ENCODE assay signal across 9 cellular contexts in the genomic region with DNA sequence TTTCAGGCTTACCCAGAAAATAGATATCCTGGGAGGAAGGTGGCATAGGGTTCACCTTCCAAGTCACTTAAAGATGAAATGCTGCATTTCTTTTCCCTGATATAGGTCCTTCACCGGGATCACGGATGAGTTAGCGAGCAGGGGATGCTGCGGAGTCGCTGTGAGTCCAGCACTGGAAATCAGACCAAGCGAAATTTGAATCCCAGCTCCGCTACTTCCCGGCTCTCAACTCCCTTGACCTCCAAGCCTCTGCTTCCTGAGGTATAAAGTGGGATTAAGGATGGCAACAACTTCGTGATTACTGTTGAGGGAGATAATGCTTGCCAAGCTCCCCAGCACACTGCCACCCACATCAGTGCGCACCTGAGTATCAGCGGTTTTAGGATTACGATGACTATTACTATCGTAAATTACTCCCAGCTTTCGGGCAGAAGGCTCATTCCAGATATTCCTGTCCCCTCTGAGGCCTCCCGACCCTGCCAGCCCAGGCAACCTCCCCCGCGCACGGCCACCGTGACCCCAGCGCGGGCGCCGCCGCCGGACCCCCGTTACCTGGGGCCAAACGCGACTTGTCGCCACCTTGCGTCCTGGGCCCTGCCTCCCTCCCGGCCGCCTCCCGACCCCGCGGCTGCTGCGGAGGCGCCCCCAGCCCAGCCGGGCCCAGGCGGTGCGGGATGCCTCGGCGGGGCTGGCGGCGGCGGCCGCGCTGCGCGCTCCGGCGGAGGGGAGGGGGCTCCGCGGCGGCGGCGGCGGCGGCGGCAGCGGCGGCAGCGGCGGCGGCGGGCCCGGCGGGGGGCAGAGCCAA. TPM values are rescaled to one million over a fixed set of nuclear protein-coding genes. Genes with fewer than 3 reads are reported as not detected.
DNase-seq lines count a peak whose midpoint lies in the region; ATAC-seq and TF ChIP-seq lines count a peak whose summit lies in the region.
"Had no signal": no experiment of that assay in that cellular context is flagged by ENCODE, and none has a peak within 500 bp of the region (broad histone marks: within the 10 kb centered on the region; RNA-seq: fewer than 3 reads in every experiment).

No MANE protein-coding gene starts in this region.

- peaks cover 69% of the 10 kb centered on the region for H3K27me3 Mint-ChIP-seq in activated naive CD4-positive, alpha-beta T cell treated with anti-CD3 and anti-CD28 coated beads, Interleukin-2, amount 10 ng/mL, durations not matched to agents 7 days and 5 days
- peaks cover 60% of the 10 kb centered on the region for H3K27me3 Mint-ChIP-seq in central memory CD8-positive, alpha-beta T cell

- H3K27ac ChIP-seq in upper lobe of right lung = no peak overlapping the region
- H3K27ac ChIP-seq in PC-9 = no peak overlapping the region

- POLR2A ChIA-PET in PC-9 (lab: Charles Lee; ENCODE audit: unreplicated experiment) = no interaction called here

- H3K36me3 ChIP-seq in upper lobe of right lung = no peaks in the 10 kb centered on the region
- no peaks in the 10 kb centered on the region for H3K36me3 ChIP-seq in PC-9 (ENCODE audit: low read depth)

- H3F3A ChIP-seq in PC-9 (ENCODE audit: insufficient read depth, low read depth) = no peaks in the 10 kb centered on the region

- H3K4me2 ChIP-seq in PC-9 = no peak overlapping the region

- H4K20me1 ChIP-seq in PC-9 (ENCODE audit: insufficient read depth) = no peaks in the 10 kb centered on the region

- no peaks in the 10 kb centered on the region for H3K79me2 ChIP-seq in PC-9 (ENCODE audit: low read depth)

- peaks cover 24% of the 10 kb centered on the region for H3K4me1 ChIP-seq in mononuclear cell (ENCODE audit: insufficient read depth, low read length)
- no peaks in the 10 kb centered on the region for H3K4me1 ChIP-seq in upper lobe of right lung
- no peaks in the 10 kb centered on the region for H3K4me1 ChIP-seq in PC-9 (replicated peaks; ENCODE audit: insufficient read depth)

- ATAC-seq in central memory CD8-positive, alpha-beta T cell (replicated peaks; ENCODE audit: extremely low read depth, poor library complexity, severe bottlenecking) = no peak
- no peak for ATAC-seq in upper lobe of right lung
- no peak for ATAC-seq in HG03521 (IDR thresholded peaks at IDR 0.05; ENCODE audit: unreplicated experiment)

- no peak for TF ChIP-seq CTCF in upper lobe of right lung (IDR thresholded peaks at IDR 0.05)
- TF ChIP-seq CTCF in PC-9 (conservative IDR thresholded peaks at IDR 0.05) = no peak

- no peaks in the 10 kb centered on the region for H3K9me3 Mint-ChIP-seq in activated naive CD4-positive, alpha-beta T cell treated with anti-CD3 and anti-CD28 coated beads, Interleukin-2, amount 10 ng/mL, durations not matched to agents 7 days and 5 days
- H3K9me3 Mint-ChIP-seq in central memory CD8-positive, alpha-beta T cell = no peaks in the 10 kb centered on the region

- peaks cover 9% of the 10 kb centered on the region for H3K27me3 ChIP-seq in mononuclear cell (ENCODE audit: insufficient read depth, low read length)
- H3K27me3 ChIP-seq in upper lobe of right lung = peaks cover 21% of the 10 kb centered on the region
- H3K27me3 ChIP-seq in PC-9 (ENCODE audit: insufficient read depth, low read depth) = peaks cover 15% of the 10 kb centered on the region; the same call in 1 of the 2 replicates

- peaks cover 3% of the 10 kb centered on the region for H3K36me3 Mint-ChIP-seq in activated naive CD4-positive, alpha-beta T cell treated with anti-CD3 and anti-CD28 coated beads, Interleukin-2, amount 10 ng/mL, durations not matched to agents 7 days and 5 days
- no peaks in the 10 kb centered on the region for H3K36me3 Mint-ChIP-seq in central memory CD8-positive, alpha-beta T cell (ENCODE audit: insufficient read depth)

- H3K27ac Mint-ChIP-seq in activated naive CD4-positive, alpha-beta T cell treated with anti-CD3 and anti-CD28 coated beads, Interleukin-2, amount 10 ng/mL, durations not matched to agents 7 days and 5 days = no peak overlapping the region
- no peak overlapping the region for H3K27ac Mint-ChIP-seq in central memory CD8-positive, alpha-beta T cell (ENCODE audit: low read depth)

- intact Hi-C loops in upper lobe of right lung (cut with DNase I) (no loop called here), PC-9 (cut with micrococcal nuclease; ENCODE audit: unreplicated experiment) (no loop called here)

- peak overlapping the region; percentile 64 for H3K4me3 Mint-ChIP-seq in activated naive CD4-positive, alpha-beta T cell treated with anti-CD3 and anti-CD28 coated beads, Interleukin-2, amount 10 ng/mL, durations not matched to agents 7 days and 5 days
- peak overlapping the region; percentile 37 for H3K4me3 Mint-ChIP-seq in central memory CD8-positive, alpha-beta T cell

- CTCF ChIA-PET in activated naive CD4-positive, alpha-beta T cell treated with anti-CD3 and anti-CD28 coated beads, Interleukin-2, amount 10 ng/mL, durations not matched to agents 7 days and 5 days (lab: Charles Lee) = interaction anchor here (0.7 to 1.8 kb wide), 3 partner anchors 16 to 42 kb away, joined by 3 to 8 read pairs (median 4); no protein-coding TSS in a partner anchor
- CTCF ChIA-PET in PC-9 (lab: Charles Lee) = no interaction called here

- H3K4me1 Mint-ChIP-seq in activated naive CD4-positive, alpha-beta T cell treated with anti-CD3 and anti-CD28 coated beads, Interleukin-2, amount 10 ng/mL, durations not matched to agents 7 days and 5 days = peaks cover 6% of the 10 kb centered on the region
- no peaks in the 10 kb centered on the region for H3K4me1 Mint-ChIP-seq in central memory CD8-positive, alpha-beta T cell

- DNase-seq in activated naive CD4-positive, alpha-beta T cell treated with anti-CD3 and anti-CD28 coated beads, Interleukin-2, amount 10 ng/mL, durations not matched to agents 7 days and 5 days = no peak
- no peak for DNase-seq in activated naive CD4-positive, alpha-beta T cell treated with anti-CD3 and anti-CD28 coated beads, Interleukin-2, amount 50 U/mL, for 16 hours
- no peak for DNase-seq in central memory CD8-positive, alpha-beta T cell (ENCODE audit: low spot score in 2 of 2)
- no peak for DNase-seq in upper lobe of right lung
- DNase-seq in PC-9 = no peak
- DNase-seq in HK-2 (ENCODE audit: unreplicated experiment) = no peak
- DNase-seq: NCI-H1436 had no signal

- peak overlapping the region; percentile 45 for H3K4me3 ChIP-seq in mononuclear cell (ENCODE audit: low read length)
- H3K4me3 ChIP-seq in upper lobe of right lung = peak overlapping the region; percentile 43
- no peak overlapping the region for H3K4me3 ChIP-seq in PC-9

- BruUV-seq in PC-9 (replicated peaks; lab: Mats Ljungman, UMichigan) = no TSS peak

- H2AFZ ChIP-seq in PC-9 = no peak overlapping the region

- H3K9me2 ChIP-seq in PC-9 (ENCODE audit: insufficient read depth) = no peaks in the 10 kb centered on the region

- H3K9me3 ChIP-seq in mononuclear cell (ENCODE audit: low read depth, low read length) (no peaks in the 10 kb centered on the region), upper lobe of right lung (no peaks in the 10 kb centered on the region), PC-9 (ENCODE audit: insufficient read depth, low read depth) (no peaks in the 10 kb centered on the region)

RNA-seq across cellular contexts. Expression of a gene that starts 0.5 kb away (rescaled TPM):
- total RNA-seq in mononuclear cell (5.1 TPM), upper lobe of right lung (3.7 TPM), PC-9 (2021) (not detected in 2 replicates)

RNA-seq across cellular contexts. Expression of a gene that starts 27.9 kb away (rescaled TPM):
- total RNA-seq in mononuclear cell = 21.1 TPM
- 38.4 TPM for total RNA-seq in upper lobe of right lung
- not detected in 2 replicates for total RNA-seq in PC-9 (2021)

RNA-seq across cellular contexts. Expression of a gene that starts 31.8 kb away (rescaled TPM):
- total RNA-seq in mononuclear cell = 16.0 TPM
- 4.1 TPM for total RNA-seq in upper lobe of right lung
- not detected in 2 replicates for total RNA-seq in PC-9 (2021)

Comparison
In these comparisons a context has a peak if more than half of its experiments do, and no peak if none do; other contexts are left out.
1. RNA of a gene that starts 27.9 kb away (total RNA-seq): 38.4 TPM in upper lobe of right lung (single experiment) and 21.1 TPM in mononuclear cell (single experiment); not detected in PC-9; every median in the first group is over 10 times any median in the second.